10 cellular contexts compared by ENCODE assay signal in the genomic region with DNA sequence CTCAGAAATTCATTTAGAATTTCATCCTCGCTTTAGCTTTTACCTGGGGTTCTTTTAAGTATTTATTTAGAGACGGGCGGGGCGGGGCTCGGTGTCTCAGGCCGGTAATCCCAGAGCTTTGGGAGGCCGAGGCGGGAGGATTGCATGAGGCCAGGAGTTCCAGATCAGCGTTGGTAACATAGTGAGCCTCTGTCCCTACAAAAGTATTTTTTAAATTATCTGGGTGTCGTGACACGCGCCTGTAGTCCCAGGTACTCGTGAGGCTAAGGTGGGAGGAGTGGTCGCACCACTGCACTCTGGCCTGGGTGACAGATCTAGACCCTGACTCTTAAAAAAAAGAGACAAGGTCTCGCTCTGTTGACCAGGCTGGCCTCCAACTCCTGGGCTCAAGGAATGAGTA. TPM values are rescaled to one million over a fixed set of nuclear protein-coding genes. Genes with fewer than 3 reads are reported as not detected.
DNase-seq lines count a peak whose midpoint lies in the region; ATAC-seq and TF ChIP-seq lines count a peak whose summit lies in the region.
"Had no signal": no experiment of that assay in that cellular context is flagged by ENCODE, and none has a peak within 500 bp of the region (broad histone marks: within the 10 kb centered on the region; RNA-seq: fewer than 3 reads in every experiment).

No MANE protein-coding gene starts in this region.

- peak overlapping the region; percentile 97 for H3K4me3 Mint-ChIP-seq in CD4-positive, alpha-beta T cell
- peak overlapping the region; percentile 96 for H3K4me3 Mint-ChIP-seq in activated naive CD8-positive, alpha-beta T cell treated with anti-CD3 and anti-CD28 coated beads, Interleukin-2, amount 50 U/mL, for 24 hours
- peak overlapping the region; percentile 96 for H3K4me3 Mint-ChIP-seq in neural crest cell

- peaks cover 37% of the 10 kb centered on the region for H3K4me1 Mint-ChIP-seq in CD4-positive, alpha-beta T cell (ENCODE audit: low read depth)
- peaks cover 35% of the 10 kb centered on the region for H3K4me1 Mint-ChIP-seq in activated naive CD8-positive, alpha-beta T cell treated with anti-CD3 and anti-CD28 coated beads, Interleukin-2, amount 50 U/mL, for 24 hours
- H3K4me1 Mint-ChIP-seq in neural crest cell, result peaks cover 28% of the 10 kb centered on the region

- WGBS in lower leg skin, 2 donors, result 89 to 90% methylated on average over 15 of the region's 15 CpGs

- H3K27me3 ChIP-seq in CD4-positive, alpha-beta T cell (ENCODE audit: control insufficient read depth, insufficient read depth, low read length), result no peaks in the 10 kb centered on the region
- H3K27me3 ChIP-seq in HUES6 (ENCODE audit: control insufficient read depth, insufficient read depth, low read length), result no peaks in the 10 kb centered on the region
- H3K27me3 ChIP-seq: colonic mucosa, MG63 had no signal

- no peak for DNase-seq in CD4-positive, alpha-beta T cell
- no peak for DNase-seq in activated naive CD8-positive, alpha-beta T cell treated with anti-CD3 and anti-CD28 coated beads, Interleukin-2, amount 50 U/mL, for 24 hours
- DNase-seq in neural crest cell (ENCODE audit: low read depth, low spot score) (no peak), OCI-M2 (lab: John Stamatoyannopoulos, UW; ENCODE audit: unreplicated experiment) (no peak), lower leg skin (ENCODE audit: low spot score in 2 of 2) (no peak)
- DNase-seq: colonic mucosa, MG63 had no signal

- no peak overlapping the region for H3K9ac ChIP-seq in HUES6 (ENCODE audit: low read length)

- no peaks in the 10 kb centered on the region for H3K27me3 Mint-ChIP-seq in CD4-positive, alpha-beta T cell
- no peaks in the 10 kb centered on the region for H3K27me3 Mint-ChIP-seq in activated naive CD8-positive, alpha-beta T cell treated with anti-CD3 and anti-CD28 coated beads, Interleukin-2, amount 50 U/mL, for 24 hours
- H3K27me3 Mint-ChIP-seq in neural crest cell (ENCODE audit: low read depth), result no peaks in the 10 kb centered on the region

- 0 out of 2 replicates have a peak, but pooled peaks cover 4% of the 10 kb centered on the region for H3K36me3 ChIP-seq in HUES6 (ENCODE audit: control insufficient read depth, insufficient read depth, low read length)
- H3K36me3 ChIP-seq: colonic mucosa had no signal

- ATAC-seq in CD4-positive, alpha-beta T cell (ENCODE audit: poor library complexity), result no peak
- no peak for ATAC-seq in activated naive CD8-positive, alpha-beta T cell treated with anti-CD3 and anti-CD28 coated beads, Interleukin-2, amount 50 U/mL, for 24 hours
- ATAC-seq in HG02571 (IDR thresholded peaks at IDR 0.05; ENCODE audit: unreplicated experiment), result no peak
- no peak for ATAC-seq in HG03521 (IDR thresholded peaks at IDR 0.05; ENCODE audit: unreplicated experiment)

- TF ChIP-seq POLR2A in lower leg skin (IDR thresholded peaks at IDR 0.05), result no peak

- CTCF ChIA-PET in CD4-positive, alpha-beta T cell (lab: Charles Lee), result no interaction called here

- H3K36me3 Mint-ChIP-seq in CD4-positive, alpha-beta T cell (ENCODE audit: low read depth), result peaks cover 45% of the 10 kb centered on the region
- H3K36me3 Mint-ChIP-seq in activated naive CD8-positive, alpha-beta T cell treated with anti-CD3 and anti-CD28 coated beads, Interleukin-2, amount 50 U/mL, for 24 hours (ENCODE audit: low read depth), result peaks cover 19% of the 10 kb centered on the region
- peaks cover 4% of the 10 kb centered on the region for H3K36me3 Mint-ChIP-seq in neural crest cell (ENCODE audit: low read depth)

- intact Hi-C loops in CD4-positive, alpha-beta T cell (cut with DNase I, micrococcal nuclease), result loop anchor here (2.0 to 10.0 kb wide), 9 partner anchors 114 to 1098 kb away; partner anchors contain the start of genes LRIG2 (in 2 of the 2), SLC16A1 (in 2 of the 2), BCAS2 (in 1 of the 2) and CSDE1 (in 1 of the 2)
- intact Hi-C loops in lower leg skin (cut with DNase I; ENCODE audit: low total_unique reads), result loop anchor here (5.0 kb wide), 1 partner anchor 609 kb away; no protein-coding TSS in a partner anchor

- peaks cover 3% of the 10 kb centered on the region for H3K9me3 Mint-ChIP-seq in CD4-positive, alpha-beta T cell
- no peaks in the 10 kb centered on the region for H3K9me3 Mint-ChIP-seq in activated naive CD8-positive, alpha-beta T cell treated with anti-CD3 and anti-CD28 coated beads, Interleukin-2, amount 50 U/mL, for 24 hours
- peaks cover 2% of the 10 kb centered on the region for H3K9me3 Mint-ChIP-seq in neural crest cell

- H3K9me3 ChIP-seq in CD4-positive, alpha-beta T cell (ENCODE audit: control insufficient read depth, low read length), result no peaks in the 10 kb centered on the region
- H3K9me3 ChIP-seq in HUES6 (ENCODE audit: control insufficient read depth, insufficient read depth, low read depth, low read length), result no peaks in the 10 kb centered on the region
- H3K9me3 ChIP-seq: colonic mucosa, MG63 had no signal

- H3K27ac ChIP-seq in CD4-positive, alpha-beta T cell (ENCODE audit: low read depth, low read length), result no peak overlapping the region
- no peak overlapping the region for H3K27ac ChIP-seq in HUES6 (ENCODE audit: low read depth, low read length)

- peak overlapping the region; percentile 96 for H3K27ac Mint-ChIP-seq in CD4-positive, alpha-beta T cell
- peak overlapping the region; percentile 90 for H3K27ac Mint-ChIP-seq in activated naive CD8-positive, alpha-beta T cell treated with anti-CD3 and anti-CD28 coated beads, Interleukin-2, amount 50 U/mL, for 24 hours
- H3K27ac Mint-ChIP-seq in neural crest cell (ENCODE audit: unreplicated experiment), result peak overlapping the region; percentile 62

- POLR2A ChIA-PET in CD4-positive, alpha-beta T cell (lab: Charles Lee), result interaction anchor here (1.0 kb wide), 1 partner anchor 118 kb away, joined by 3 read pairs; no protein-coding TSS in a partner anchor

- H3K4me1 ChIP-seq in HUES6 (ENCODE audit: control insufficient read depth, insufficient read depth, low read length), result peaks cover 14% of the 10 kb centered on the region
- H3K4me1 ChIP-seq: colonic mucosa had no signal

- TF ChIP-seq CTCF in CD4-positive, alpha-beta T cell (IDR thresholded peaks at IDR 0.05), result no peak
- TF ChIP-seq CTCF in neural crest cell (conservative IDR thresholded peaks at IDR 0.05) (no peak), lower leg skin (IDR thresholded peaks at IDR 0.05) (no peak)

- H3K4me3 ChIP-seq in HUES6 (ENCODE audit: low read depth, low read length) (peak overlapping the region; percentile 66; the same call in 1 of the 2 replicates), lower leg skin (ENCODE audit: low read depth, poor library complexity, severe bottlenecking) (no peak overlapping the region)

RNA-seq across cellular contexts. Expression of gene RSBN1, which starts 0.9 kb away (rescaled TPM):
- total RNA-seq in CD4-positive, alpha-beta T cell, result 10 to 100 TPM; 44.2 to 44.6 TPM
- total RNA-seq in neural crest cell (26.8 and 31.1 TPM in 2 replicates), lower leg skin (10 to 100 TPM; 18.2 to 37.6 (median 24.5) TPM)

RNA-seq across cellular contexts. Expression of gene PHTF1, which starts 53.9 kb away (rescaled TPM):
- total RNA-seq in CD4-positive, alpha-beta T cell, result 1 to 10 TPM; 3.1 to 4.0 TPM
- 48.5 and 50.2 TPM in 2 replicates for total RNA-seq in neural crest cell
- 1 to 10 TPM in 3 of 4 donors, under 1 TPM in 1; 0.65 to 4.8 (median 2.0) TPM for total RNA-seq in lower leg skin

RNA-seq across cellular contexts. Expression of gene PTPN22, which starts 58.3 kb away (rescaled TPM):
- 10 to 100 TPM; 28.3 to 30.2 TPM for total RNA-seq in CD4-positive, alpha-beta T cell
- not detected in 2 replicates for total RNA-seq in neural crest cell
- total RNA-seq in lower leg skin, result 1 to 10 TPM in 1 of 4 donors, under 1 TPM in 3; 0.56 to 2.3 (median 0.75) TPM

Comparison
In these comparisons a context has a peak if more than half of its experiments do, and no peak if none do; other contexts are left out.
1. RNA of gene PTPN22, which starts 58.3 kb away (total RNA-seq): 28.3 to 30.2 TPM in CD4-positive, alpha-beta T cell; 0.56 to 2.3 TPM in lower leg skin and not detected in neural crest cell; every median in the first group is over 4 times any median in the second.
2. Peak in every context shown above with its lines, with median percentiles within 50 percentile points of each other: H3K27ac Mint-ChIP-seq and H3K4me3 Mint-ChIP-seq.